ENCODE assay signal across 14 cellular contexts in the genomic region with DNA sequence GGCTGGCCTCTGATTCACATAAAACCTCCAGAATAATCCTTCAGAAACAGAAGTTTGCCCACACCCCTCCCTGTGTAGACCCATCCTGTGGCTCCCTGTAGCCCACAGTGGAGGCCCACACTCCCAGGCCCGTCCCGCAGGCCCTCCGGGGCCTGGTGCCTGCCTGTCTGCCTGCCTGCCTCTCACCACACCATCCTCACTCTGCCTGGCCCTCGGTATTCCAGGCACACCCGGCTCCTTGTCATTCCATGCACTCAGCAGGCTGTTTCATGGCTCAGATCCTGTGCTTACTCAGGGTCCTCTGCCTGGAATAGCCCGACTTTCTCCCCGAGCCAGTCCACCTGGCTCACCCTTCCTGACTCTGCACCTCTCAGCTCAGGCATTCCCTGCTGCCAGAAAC.
A peak's percentile ranks its signal among the peaks of the same experiment; 100 is the strongest.
DNase-seq lines count a peak whose midpoint lies in the region; ATAC-seq and TF ChIP-seq lines count a peak whose summit lies in the region.
"Had no signal": no experiment of that assay in that cellular context is flagged by ENCODE, and none has a peak within 500 bp of the region (broad histone marks: within the 10 kb centered on the region; RNA-seq: fewer than 3 reads in every experiment).

No MANE protein-coding gene starts in this region.

- no peaks in the 10 kb centered on the region for H3F3A ChIP-seq in PC-3 (ENCODE audit: low read length, unreplicated experiment)

- intact Hi-C loops in Caco-2 (cut with micrococcal nuclease; ENCODE audit: unreplicated experiment) (no loop called here), PC-3 (cut with micrococcal nuclease) (no loop called here), right cardiac atrium (cut with DNase I) (no loop called here), prostate gland (cut with DNase I) (no loop called here)

- H3K36me3 ChIP-seq in Caco-2 (ENCODE audit: control insufficient read depth, insufficient read depth, low read length) (no peaks in the 10 kb centered on the region), PC-3 (ENCODE audit: low read depth, low read length) (no peaks in the 10 kb centered on the region), prostate gland (no peaks in the 10 kb centered on the region)
- H3K36me3 ChIP-seq: ovary had no signal

- H3K36me3 Mint-ChIP-seq in Caco-2 (ENCODE audit: insufficient read depth, unreplicated experiment): no peaks in the 10 kb centered on the region

- WGBS in right cardiac atrium: 57% methylated on average over 7 of the region's 7 CpGs
- WGBS in prostate gland: 41% methylated on average over 7 of the region's 7 CpGs

- TF ChIP-seq CTCF in Caco-2 (IDR thresholded peaks at IDR 0.05; ENCODE audit: insufficient read depth in 1 of 2, low read depth in 1 of 2, low read length in 1 of 2, severe bottlenecking in 1 of 2, unreplicated experiment in 1 of 2) (no peak), PC-3 (conservative IDR thresholded peaks at IDR 0.05; ENCODE audit: low read depth, low read length) (no peak), prostate gland (IDR thresholded peaks at IDR 0.05) (no peak)

- H3K4me1 Mint-ChIP-seq in Caco-2 (ENCODE audit: low read depth, unreplicated experiment): peaks cover 19% of the 10 kb centered on the region

- H3K9ac ChIP-seq in PC-3 (ENCODE audit: low read length): no peak overlapping the region

- no peak for TF ChIP-seq POLR2A in prostate gland (IDR thresholded peaks at IDR 0.05)

- H3K27ac ChIP-seq in PC-3 (ENCODE audit: low read length) (no peak overlapping the region), right cardiac atrium (ENCODE audit: low read length) (no peak overlapping the region), prostate gland (peak overlapping the region; percentile 18 to 55)
- H3K27ac ChIP-seq: ovary had no signal

- H3K27ac Mint-ChIP-seq in Caco-2 (ENCODE audit: unreplicated experiment): peak overlapping the region; percentile 80
- H3K27ac Mint-ChIP-seq: activated T-cell treated with anti-CD3 and anti-CD28 coated beads, Interleukin-2, amount 50 U/mL, for 24 hours had no signal

- H3K9me3 ChIP-seq in Caco-2 (no peaks in the 10 kb centered on the region), PC-3 (ENCODE audit: low read length) (no peaks in the 10 kb centered on the region), right cardiac atrium (ENCODE audit: control insufficient read depth, low read length) (no peaks in the 10 kb centered on the region), prostate gland (no peaks in the 10 kb centered on the region)
- H3K9me3 ChIP-seq: ovary had no signal

- ATAC-seq in PC-3 (peak; percentile 18; the same call in 1 of the 2 replicates), right cardiac atrium (peak; percentile 27 to 49), GM19455 (IDR thresholded peaks at IDR 0.05; ENCODE audit: unreplicated experiment) (no peak), GM18867 (IDR thresholded peaks at IDR 0.05; ENCODE audit: unreplicated experiment) (no peak)

- POLR2A ChIA-PET in Caco-2 (lab: Charles Lee) (no interaction called here), PC-3 (lab: Charles Lee; ENCODE audit: unreplicated experiment) (no interaction called here)

- no peaks in the 10 kb centered on the region for H3K27me3 Mint-ChIP-seq in Caco-2 (ENCODE audit: insufficient read depth, unreplicated experiment)
- H3K27me3 Mint-ChIP-seq: activated T-cell treated with anti-CD3 and anti-CD28 coated beads, Interleukin-2, amount 50 U/mL, for 24 hours had no signal

- H4K20me1 ChIP-seq in PC-3 (ENCODE audit: low read length): no peaks in the 10 kb centered on the region

- BruUV-seq in Caco-2 (replicated peaks; lab: Mats Ljungman, UMichigan) (no TSS peak), PC-3 (replicated peaks; lab: Mats Ljungman, UMichigan) (no TSS peak)

- H3K4me3 ChIP-seq in Caco-2 (ENCODE audit: low read depth, low read length) (no peak overlapping the region), PC-3 (ENCODE audit: low read length) (no peak overlapping the region), right cardiac atrium (ENCODE audit: low read length) (no peak overlapping the region), prostate gland (no peak overlapping the region)
- H3K4me3 ChIP-seq: ovary had no signal

- H3K27me3 ChIP-seq in Caco-2 (replicated peaks; ENCODE audit: control insufficient read depth, insufficient read depth, low read length) (no peaks in the 10 kb centered on the region), PC-3 (ENCODE audit: low read length) (peaks cover 46% of the 10 kb centered on the region), right cardiac atrium (ENCODE audit: control insufficient read depth, insufficient read depth) (no peaks in the 10 kb centered on the region), prostate gland (replicated peaks; ENCODE audit: insufficient read depth) (no peaks in the 10 kb centered on the region)
- H3K27me3 ChIP-seq: ovary had no signal

- no peak overlapping the region for H2AFZ ChIP-seq in PC-3 (ENCODE audit: low read length)

- H3K4me3 Mint-ChIP-seq in Caco-2 (ENCODE audit: unreplicated experiment): no peak overlapping the region
- H3K4me3 Mint-ChIP-seq: activated T-cell treated with anti-CD3 and anti-CD28 coated beads, Interleukin-2, amount 50 U/mL, for 24 hours had no signal

- DNase-seq in Caco-2: no peak
- DNase-seq in PC-3: no peak
- peak in 1 of 3 donors; percentile 42 for DNase-seq in right cardiac atrium
- DNase-seq in prostate gland (ENCODE audit: low spot score): peak; percentile 23
- DNase-seq in NCI-H2081 treated with DMSO at 0.1 percent for 48 hours (lab: John Stamatoyannopoulos, UW): no peak
- DNase-seq in SW 1271 (lab: John Stamatoyannopoulos, UW): no peak
- DNase-seq: activated CD4-positive, alpha-beta T cell treated with anti-CD3 and anti-CD28 coated beads, Interleukin-2, amount 50 U/mL, for 4 hours; activated T-cell treated with anti-CD3 and anti-CD28 coated beads, Interleukin-2, amount 50 U/mL, for 24 hours; cerebellar nuclear complex; NCI-H1694 treated with DMSO at 0.1 percent for 48 hours; ovary; stimulated activated naive CD4-positive, alpha-beta T cell treated with Interleukin-2 at 50 U/mL for 16 hours had no signal

- peaks cover 12% of the 10 kb centered on the region; the same call in 1 of the 2 replicates for H3K4me1 ChIP-seq in Caco-2
- H3K4me1 ChIP-seq in PC-3 (ENCODE audit: insufficient read depth, low read length): 0 out of 2 replicates have a peak, but pooled peaks cover 4% of the 10 kb centered on the region
- H3K4me1 ChIP-seq in right cardiac atrium (ENCODE audit: control insufficient read depth, insufficient read depth, low read length): peaks cover 3% of the 10 kb centered on the region
- no peaks in the 10 kb centered on the region for H3K4me1 ChIP-seq in prostate gland (replicated peaks)

- H3K9me2 ChIP-seq in PC-3 (replicated peaks; ENCODE audit: low read length): no peaks in the 10 kb centered on the region

- peaks cover 7% of the 10 kb centered on the region for H3K9me3 Mint-ChIP-seq in Caco-2 (ENCODE audit: unreplicated experiment)
- H3K9me3 Mint-ChIP-seq: activated T-cell treated with anti-CD3 and anti-CD28 coated beads, Interleukin-2, amount 50 U/mL, for 24 hours had no signal

- H3K79me2 ChIP-seq in PC-3 (ENCODE audit: low read length): no peaks in the 10 kb centered on the region

- H3K4me2 ChIP-seq in PC-3 (ENCODE audit: low read length): no peak overlapping the region

- CTCF ChIA-PET in Caco-2 (lab: Charles Lee) (no interaction called here), PC-3 (lab: Charles Lee) (no interaction called here)

Comparison
In these comparisons a context has a peak if more than half of its experiments do, and no peak if none do; other contexts are left out.
1. ATAC-seq: peak in PC-3 (single experiment) and right cardiac atrium (2 of 2); none in GM19455 (single experiment) and GM18867 (single experiment).
2. H3K27ac ChIP-seq: peak in prostate gland (2 of 2); none in PC-3 (single experiment) and right cardiac atrium (single experiment).